In the genomic region with DNA sequence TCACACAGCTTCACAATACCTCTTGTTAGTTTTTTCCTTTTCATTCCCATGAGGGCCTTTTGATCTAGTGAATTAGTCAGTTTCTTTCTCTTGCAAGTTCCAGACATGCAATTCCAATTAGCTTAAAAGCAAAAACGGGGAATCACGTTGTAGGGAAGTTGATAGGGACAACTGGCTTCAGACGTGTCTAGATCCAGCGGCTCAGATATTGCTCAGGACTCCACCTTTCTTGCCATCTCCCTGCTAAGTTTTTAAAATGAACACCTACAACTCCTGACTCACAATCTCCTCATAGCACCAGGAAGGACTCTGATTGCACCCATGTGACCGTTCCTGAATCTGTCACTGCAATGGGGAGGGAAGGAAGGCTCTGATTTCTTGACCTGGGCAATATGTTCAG, we compare ENCODE assay signal across 22 cellular contexts.
DNase-seq lines count a peak whose midpoint lies in the region; ATAC-seq and TF ChIP-seq lines count a peak whose summit lies in the region.
"Had no signal": no experiment of that assay in that cellular context is flagged by ENCODE, and none has a peak within 500 bp of the region (broad histone marks: within the 10 kb centered on the region; RNA-seq: fewer than 3 reads in every experiment).

No MANE protein-coding gene starts in this region.

- peaks cover 72% of the 10 kb centered on the region for H3K4me1 ChIP-seq in ACC112 (ENCODE audit: control insufficient read depth, insufficient read depth, low read length, unreplicated experiment)
- H3K4me1 ChIP-seq in lung (ENCODE audit: control insufficient read depth in 2 of 2, insufficient read depth in 2 of 2, low read length in 2 of 2) = peaks cover 3 to 26% of the 10 kb centered on the region in 2 donors
- H3K4me1 ChIP-seq in upper lobe of right lung = peaks cover 39% of the 10 kb centered on the region

- H3K9me3 ChIP-seq in lung (ENCODE audit: control insufficient read depth in 2 of 2, insufficient read depth in 1 of 2, low read length in 1 of 2) (peaks cover 0 to 4% of the 10 kb centered on the region in 2 donors), upper lobe of right lung (no peaks in the 10 kb centered on the region)
- H3K9me3 ChIP-seq: MG63, stomach had no signal

- H3K27me3 ChIP-seq in ACC112 (ENCODE audit: insufficient read depth, low read length) (no peaks in the 10 kb centered on the region), lung (ENCODE audit: control insufficient read depth, insufficient read depth) (no peaks in the 10 kb centered on the region), upper lobe of right lung (no peaks in the 10 kb centered on the region)
- H3K27me3 ChIP-seq: BLaER1 treated with 17β-estradiol and CSF1 and Interleukin-3, amounts not matched to agents 10 nM and 100 nM; MG63; stomach had no signal

- H3K27ac ChIP-seq in ACC112 (ENCODE audit: low read depth, low read length) (peak overlapping the region; percentile 72), epithelial cell of prostate (peak overlapping the region; percentile 91), lung (ENCODE audit: low read depth in 1 of 2, low read length in 1 of 2) (peak overlapping the region; percentile 32 to 72), upper lobe of right lung (no peak overlapping the region)
- H3K27ac ChIP-seq: BLaER1 treated with 17β-estradiol and CSF1 and Interleukin-3, amounts not matched to agents 10 nM and 100 nM had no signal

- intact Hi-C loops in upper lobe of right lung (cut with DNase I) = no loop called here

- no peak for ATAC-seq in lung (ENCODE audit: insufficient read depth, low FRiP score)
- no peak for ATAC-seq in HG02870 (IDR thresholded peaks at IDR 0.05; ENCODE audit: unreplicated experiment)
- no peak for ATAC-seq in upper lobe of right lung
- ATAC-seq: WTC11 had no signal

- 75 to 78% methylated on average over 5 of the region's 5 CpGs for WGBS in lung, 2 donors

- TF ChIP-seq CTCF in lung (IDR thresholded peaks at IDR 0.05; ENCODE audit: control extremely low read depth, extremely low read depth) (no peak), upper lobe of right lung (IDR thresholded peaks at IDR 0.05) (no peak)

- H2AFZ ChIP-seq in ACC112 (ENCODE audit: low read length, unreplicated experiment) = no peak overlapping the region

- no peaks in the 10 kb centered on the region for H3K79me2 ChIP-seq in ACC112 (ENCODE audit: control insufficient read depth, insufficient read depth, low read length, unreplicated experiment)

- DNase-seq in HT1080 (ENCODE audit: low read depth) = peak; percentile 26
- no peak for DNase-seq in epithelial cell of prostate (ENCODE audit: low read depth, low spot score)
- DNase-seq in lung (ENCODE audit: low spot score) = no peak
- DNase-seq in NCI-H524 treated with DMSO at 0.1 percent for 48 hours (lab: John Stamatoyannopoulos, UW) = no peak
- no peak for DNase-seq in upper lobe of right lung
- no peak for DNase-seq in NCI-H1694 (lab: John Stamatoyannopoulos, UW)
- DNase-seq: ACHN; activated CD4-positive, alpha-beta T cell treated with anti-CD3 and anti-CD28 coated beads, Interleukin-2, amount 50 U/mL, for 4 hours; activated CD8-positive, alpha-beta memory T cell treated with anti-CD3 and anti-CD28 coated beads, Interleukin-2, amount 50 U/mL, for 48 hours; activated naive CD8-positive, alpha-beta T cell treated with anti-CD3 and anti-CD28 coated beads, Interleukin-2, amount 10 ng/mL, durations not matched to agents 7 days and 5 days; effector memory CD4-positive, alpha-beta T cell; MG63; naive B cell; NCI-H1436; NCI-H526 treated with DMSO at 0.1 percent for 48 hours; retina; stimulated activated CD4-positive, alpha-beta T cell treated with anti-CD3 and anti-CD28 coated beads, Interleukin-12 subunit alpha, Interleukin-12 subunit beta, amount 100 ng/mL, for 4 hours; stomach had no signal

- no peak overlapping the region for H3K4me3 ChIP-seq in ACC112 (ENCODE audit: low read depth, low read length)
- no peak overlapping the region for H3K4me3 ChIP-seq in lung
- no peak overlapping the region for H3K4me3 ChIP-seq in upper lobe of right lung
- H3K4me3 ChIP-seq: BLaER1 treated with 17β-estradiol and CSF1 and Interleukin-3, amounts not matched to agents 10 nM and 100 nM; MG63; stomach had no signal

- no peaks in the 10 kb centered on the region for H3K36me3 ChIP-seq in ACC112 (ENCODE audit: insufficient read depth, low read length)
- no peaks in the 10 kb centered on the region for H3K36me3 ChIP-seq in lung (ENCODE audit: control insufficient read depth in 2 of 2, insufficient read depth in 2 of 2, low read length in 2 of 2)
- no peaks in the 10 kb centered on the region for H3K36me3 ChIP-seq in upper lobe of right lung
- H3K36me3 ChIP-seq: BLaER1 treated with 17β-estradiol and CSF1 and Interleukin-3, amounts not matched to agents 10 nM and 100 nM; MG63; stomach had no signal
